Comparison of ENCODE assay signal across 8 cellular contexts in the genomic region with DNA sequence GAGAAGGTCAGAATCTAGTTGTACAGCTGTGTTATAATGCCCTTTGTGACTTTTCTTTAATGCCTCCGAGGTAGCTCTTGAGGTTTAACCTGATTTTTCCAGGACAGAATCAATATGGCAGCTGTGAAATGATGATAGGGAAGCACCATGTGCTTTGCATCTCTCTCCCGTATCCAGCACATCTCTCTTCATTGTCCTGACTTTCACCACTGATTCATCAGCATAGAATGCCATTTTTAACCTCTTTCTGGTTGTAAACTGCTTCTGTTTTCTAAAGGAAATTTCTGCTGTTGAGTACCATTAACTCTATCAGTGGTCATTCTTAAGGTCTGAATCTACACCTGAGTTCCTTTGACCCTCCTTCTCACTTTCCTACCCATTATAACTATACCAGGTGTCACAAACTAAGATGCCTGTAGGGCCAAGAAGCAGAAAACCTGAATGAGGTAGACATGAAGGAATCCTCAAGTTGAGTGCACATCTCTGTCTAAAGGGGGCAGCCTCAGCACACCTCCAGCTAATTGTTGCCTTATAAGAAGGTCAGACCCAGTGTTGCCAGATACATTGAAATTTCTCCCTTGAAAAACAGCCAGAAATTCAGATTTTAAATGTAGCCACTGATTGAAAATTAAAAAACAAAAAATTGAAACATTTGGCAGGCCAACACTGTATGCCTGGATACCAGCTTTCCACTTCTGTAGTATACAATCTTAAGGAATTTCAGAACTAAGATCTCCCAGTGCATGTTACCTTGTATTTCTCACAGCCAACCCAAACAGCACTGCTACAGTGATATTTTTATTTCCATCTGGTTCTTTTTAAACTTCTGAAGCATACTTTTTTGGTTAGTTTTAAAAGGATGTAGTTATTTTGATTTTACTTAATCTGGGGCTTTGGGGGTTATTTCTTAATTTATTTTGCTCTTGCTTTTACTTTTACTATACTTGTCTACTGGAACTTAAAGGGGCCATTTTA. TPM values are rescaled to one million over a fixed set of nuclear protein-coding genes. Genes with fewer than 3 reads are reported as not detected.
A peak's percentile ranks its signal among the peaks of the same experiment; 100 is the strongest.
DNase-seq lines count a peak whose midpoint lies in the region; ATAC-seq, FAIRE-seq and TF ChIP-seq lines count a peak whose summit lies in the region.

No MANE protein-coding gene starts in this region.

- DNase-seq in AG04450 (ENCODE audit: low read depth, low spot score), result no peak
- no peak for DNase-seq in GM12891 (ENCODE audit: insufficient read length, low spot score)
- DNase-seq in NT2/D1 (ENCODE audit: low read depth, low spot score), result peak; percentile 18
- DNase-seq in epithelial cell of proximal tubule (ENCODE audit: low read depth), result peak; percentile 30
- no peak for DNase-seq in HK-2 (ENCODE audit: unreplicated experiment)
- DNase-seq in coronary artery (ENCODE audit: low spot score), result no peak
- no peak for DNase-seq in CD4-positive, alpha-beta T cell

- POLR2A ChIA-PET in AG04450 (lab: Yijun Ruan, JAX), result no interaction called here
- POLR2A ChIA-PET in CD4-positive, alpha-beta T cell (lab: Charles Lee), result no interaction called here

- no peak overlapping the region for H3K4me3 Mint-ChIP-seq in CD4-positive, alpha-beta T cell

- no peak for ATAC-seq in HG03108 (IDR thresholded peaks at IDR 0.05; ENCODE audit: unreplicated experiment)
- no peak for ATAC-seq in CD4-positive, alpha-beta T cell (ENCODE audit: poor library complexity)

- H3K36me3 Mint-ChIP-seq in CD4-positive, alpha-beta T cell (ENCODE audit: low read depth), result no peaks in the 10 kb centered on the region

- no peaks in the 10 kb centered on the region for H3K4me1 ChIP-seq in NT2/D1 (ENCODE audit: insufficient read depth, insufficient read length)

- no peak overlapping the region for H3K27ac Mint-ChIP-seq in CD4-positive, alpha-beta T cell

- H3K9me3 ChIP-seq in AG04450 (ENCODE audit: control insufficient read depth, insufficient read depth, low read length), result no peaks in the 10 kb centered on the region
- H3K9me3 ChIP-seq in NT2/D1 (ENCODE audit: insufficient read depth, low read length), result no peaks in the 10 kb centered on the region
- H3K9me3 ChIP-seq in CD4-positive, alpha-beta T cell (ENCODE audit: control insufficient read depth, low read length), result no peaks in the 10 kb centered on the region

- no peak for TF ChIP-seq POLR2A in GM12891 (IDR thresholded peaks at IDR 0.05; ENCODE audit: low read depth, low read length)

- no peaks in the 10 kb centered on the region for H3K36me3 ChIP-seq in NT2/D1 (ENCODE audit: insufficient read depth, insufficient read length, low read length)

- H3K4me3 ChIP-seq in AG04450 (ENCODE audit: low read depth, low read length), result no peak overlapping the region
- H3K4me3 ChIP-seq in NT2/D1 (ENCODE audit: insufficient read length, low read depth), result no peak overlapping the region
- H3K4me3 ChIP-seq in epithelial cell of proximal tubule (ENCODE audit: low read depth, low read length), result no peak overlapping the region
- H3K4me3 ChIP-seq in coronary artery, result no peak overlapping the region

- H3K9ac ChIP-seq in NT2/D1 (ENCODE audit: insufficient read length, low read depth), result no peak overlapping the region

- intact Hi-C loops in CD4-positive, alpha-beta T cell (cut with DNase I, micrococcal nuclease), result no loop called here

- FAIRE-seq in GM12891 (lab: Jason Lieb, UNC), result peak; percentile 40

- no peaks in the 10 kb centered on the region for H3K9me3 Mint-ChIP-seq in CD4-positive, alpha-beta T cell

- no peak overlapping the region for H3K27ac ChIP-seq in AG04450 (ENCODE audit: low read depth, low read length)
- H3K27ac ChIP-seq in coronary artery, result no peak overlapping the region
- no peak overlapping the region for H3K27ac ChIP-seq in CD4-positive, alpha-beta T cell (ENCODE audit: low read depth, low read length)

- H3K4me1 Mint-ChIP-seq in CD4-positive, alpha-beta T cell (ENCODE audit: low read depth), result no peaks in the 10 kb centered on the region

- TF ChIP-seq CTCF in AG04450 (IDR thresholded peaks at IDR 0.05; ENCODE audit: low read depth, low read length) (peak; percentile 49), epithelial cell of proximal tubule (conservative IDR thresholded peaks at IDR 0.05; ENCODE audit: low read depth, low read length) (peak; percentile 79), coronary artery (IDR thresholded peaks at IDR 0.05) (no peak)
- TF ChIP-seq CTCF in CD4-positive, alpha-beta T cell (IDR thresholded peaks at IDR 0.05), result no peak

- peaks cover 6% of the 10 kb centered on the region for H3K27me3 Mint-ChIP-seq in CD4-positive, alpha-beta T cell

- H3K27me3 ChIP-seq in AG04450 (ENCODE audit: control insufficient read depth, insufficient read depth, low read length) (no peaks in the 10 kb centered on the region), NT2/D1 (ENCODE audit: insufficient read depth, insufficient read length) (no peaks in the 10 kb centered on the region)
- H3K27me3 ChIP-seq in CD4-positive, alpha-beta T cell (ENCODE audit: control insufficient read depth, insufficient read depth, low read length), result peaks cover 10% of the 10 kb centered on the region

- CTCF ChIA-PET in AG04450 (lab: Charles Lee), result interaction anchor here (0.7 to 2.1 kb wide), 3 partner anchors 64 to 69 kb away, joined by 3 to 13 read pairs (median 7); no protein-coding TSS in a partner anchor
- CTCF ChIA-PET in CD4-positive, alpha-beta T cell (lab: Charles Lee), result no interaction called here

TF ChIP-seq in GM12891, 5 proteins besides CTCF, POLR2A, EP300 and RAD21:
- TF ChIP-seq TAF1 (IDR thresholded peaks at IDR 0.05; ENCODE audit: low read depth, low read length) (no peak), PAX5 (IDR thresholded peaks at IDR 0.05; ENCODE audit: insufficient read depth, low read length, severe bottlenecking) (no peak), SPI1 (IDR thresholded peaks at IDR 0.05; ENCODE audit: low read depth, low read length) (no peak), POU2F2 (IDR thresholded peaks at IDR 0.05; ENCODE audit: low read depth, low read length) (no peak), POLR2AphosphoS5 (IDR thresholded peaks at IDR 0.05; ENCODE audit: low read depth, low read length) (no peak)
TF ChIP-seq in GM12891: peak in this region for 0.

RNA-seq across cellular contexts. Expression of gene TLX3, which starts 35.8 kb away (rescaled TPM):
- polyA plus RNA-seq in AG04450 (2011; rRNA removed), result not detected in 2 replicates
- polyA minus RNA-seq in AG04450 (2011; rRNA and poly(A)+ RNA removed), result not detected in 2 replicates
- not detected for polyA plus RNA-seq in GM12891 (2012; ENCODE audit: low read depth, missing spikeins)
- 0.87 TPM in 1 of 2 replicates, not detected in the other for total RNA-seq in epithelial cell of proximal tubule
- not detected for total RNA-seq in CD4-positive, alpha-beta T cell

Comparison
In these comparisons a context has a peak if more than half of its experiments do, and no peak if none do; other contexts are left out.
1. DNase-seq: peak in NT2/D1 (single experiment) and epithelial cell of proximal tubule (single experiment); none in AG04450 (single experiment), GM12891 (single experiment), HK-2 (single experiment), coronary artery (single experiment) and CD4-positive, alpha-beta T cell (0 of 10).
2. CTCF ChIP-seq: peak in AG04450 (single experiment) and epithelial cell of proximal tubule (single experiment); none in coronary artery (single experiment) and CD4-positive, alpha-beta T cell (single experiment).